19 cellular contexts compared by ENCODE assay signal in the genomic region with DNA sequence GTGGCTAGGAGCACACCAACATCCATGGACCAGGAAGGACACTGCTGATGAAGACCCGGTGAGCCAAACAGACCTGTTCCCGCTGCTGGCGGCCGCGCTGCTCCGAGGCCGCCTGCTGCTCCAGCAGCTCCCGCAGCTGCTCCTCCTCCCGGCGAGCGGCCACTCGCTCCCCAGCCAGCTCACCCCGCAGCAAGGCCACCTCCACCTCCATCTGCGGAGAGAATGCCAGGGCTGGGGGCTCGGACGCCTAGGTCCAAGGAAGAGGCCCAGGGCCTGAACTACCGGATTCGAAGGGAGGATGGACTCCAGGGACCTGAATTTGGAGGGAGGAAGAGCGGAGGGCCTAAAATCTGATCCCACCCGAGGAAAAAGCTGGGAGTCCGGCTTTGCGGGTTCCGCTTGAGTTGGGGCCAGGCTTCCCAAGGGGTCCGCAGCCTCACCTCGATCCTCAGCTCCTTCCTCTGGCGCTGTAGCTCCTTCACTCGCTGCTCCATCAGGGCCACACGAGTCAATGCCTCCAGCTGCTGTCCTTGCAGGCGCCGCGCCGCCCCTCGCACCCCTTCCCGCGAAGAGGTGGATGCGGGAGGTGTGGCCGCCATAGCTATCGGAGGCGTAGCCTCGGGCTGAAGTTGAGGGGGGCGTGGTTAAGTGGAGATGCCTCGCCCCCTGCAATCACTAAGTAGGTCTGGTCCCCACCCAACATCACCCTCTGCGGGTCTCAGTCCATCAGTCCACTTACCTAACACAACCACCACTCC. TPM values are rescaled to one million over a fixed set of nuclear protein-coding genes. Genes with fewer than 3 reads are reported as not detected.
A peak's percentile ranks its signal among the peaks of the same experiment; 100 is the strongest.
DNase-seq lines count a peak whose midpoint lies in the region; FAIRE-seq and TF ChIP-seq lines count a peak whose summit lies in the region.
"Had no signal": no experiment of that assay in that cellular context is flagged by ENCODE, and none has a peak within 500 bp of the region (broad histone marks: within the 10 kb centered on the region; RNA-seq: fewer than 3 reads in every experiment).

No MANE protein-coding gene starts in this region.

- H3K4me2 ChIP-seq in astrocyte (ENCODE audit: low read length) = peak overlapping the region; percentile 56

- H3K27me3 Mint-ChIP-seq in astrocyte (ENCODE audit: low read depth, unreplicated experiment) (peaks cover 13% of the 10 kb centered on the region), progenitor cell of endocrine pancreas (peaks cover 10% of the 10 kb centered on the region)
- H3K27me3 Mint-ChIP-seq: activated CD4-positive, alpha-beta T cell treated with anti-CD3 and anti-CD28 coated beads, Interleukin-2, amount 10 ng/mL, durations not matched to agents 7 days and 5 days had no signal

- H3K4me1 Mint-ChIP-seq in astrocyte (ENCODE audit: low read depth, unreplicated experiment) (peaks cover 5% of the 10 kb centered on the region), progenitor cell of endocrine pancreas (ENCODE audit: low read depth) (peaks cover 30% of the 10 kb centered on the region)

- H3K9ac ChIP-seq in astrocyte (ENCODE audit: low read length) = no peak overlapping the region

- H3K36me3 ChIP-seq in HEK293 (ENCODE audit: control insufficient read depth in 2 of 2, insufficient read depth in 1 of 2, low read length in 2 of 2) = peaks cover 12 to 30% of the 10 kb centered on the region in 2 experiments
- no peaks in the 10 kb centered on the region for H3K36me3 ChIP-seq in astrocyte (ENCODE audit: insufficient read depth, low read length)

- H3K79me2 ChIP-seq in astrocyte (ENCODE audit: insufficient read depth, low read length) = no peaks in the 10 kb centered on the region

- POLR2A ChIA-PET in HEK293 (lab: Yijun Ruan, JAX) = interaction anchor here (0.6 to 1.1 kb wide), 5 partner anchors 9 to 38 kb away, joined by 3 to 8 read pairs (median 5); no protein-coding TSS in a partner anchor

- H3K4me1 ChIP-seq in HEK293 (ENCODE audit: control insufficient read depth, insufficient read depth, low read length) (peaks cover 15% of the 10 kb centered on the region; the same call in 1 of the 2 replicates), astrocyte (ENCODE audit: insufficient read depth, low read length) (peaks cover 5% of the 10 kb centered on the region)

- DNase-seq in astrocyte (ENCODE audit: low read depth) (no peak), progenitor cell of endocrine pancreas (ENCODE audit: low spot score, unreplicated experiment) (no peak), CD1c-positive myeloid dendritic cell (ENCODE audit: extremely low spot score) (no peak), dermis blood vessel endothelial cell (no peak)
- DNase-seq in effector CD4-positive, alpha-beta T cell = no peak
- DNase-seq: activated CD4-positive, alpha-beta T cell treated with anti-CD3 and anti-CD28 coated beads, Interleukin-2, amount 10 ng/mL, durations not matched to agents 7 days and 5 days; activated naive CD4-positive, alpha-beta T cell treated with anti-CD3 and anti-CD28 coated beads for 36 hours; head of caudate nucleus; Kasumi-1; left colon; NCI-H1417 treated with DMSO at 0.1 percent for 48 hours; RPMI8226; stimulated activated CD4-positive, alpha-beta T cell treated with anti-CD3 and anti-CD28 coated beads, Interleukin-4, amount 100 ng/mL, for 4 hours; stimulated activated CD8-positive, alpha-beta memory T cell treated with anti-CD3 and anti-CD28 coated beads, Interleukin-4, amount 100 ng/mL, for 48 hours had no signal

- no peak overlapping the region for H3K27ac ChIP-seq in HEK293 (ENCODE audit: extremely low read depth, low read depth, low read length)
- H3K27ac ChIP-seq in astrocyte (ENCODE audit: low read depth, low read length) = no peak overlapping the region
- H3K27ac ChIP-seq: suprapubic skin had no signal

- H3K4me3 ChIP-seq in HEK293 (ENCODE audit: low read depth, low read length) (no peak overlapping the region), astrocyte (ENCODE audit: insufficient read depth, low read depth, low read length) (peak overlapping the region; percentile 13), iPS-18c (ENCODE audit: insufficient read depth, low read depth, low read length) (peak overlapping the region; percentile 60)

- no peak for FAIRE-seq in astrocyte (lab: Jason Lieb, UNC)
- FAIRE-seq: TTC549 had no signal

- no peak overlapping the region for H2AFZ ChIP-seq in astrocyte (ENCODE audit: low read depth, low read length)

- CTCF ChIA-PET in HEK293 (lab: Yijun Ruan, JAX) = interaction anchor here (0.6 to 11.9 kb wide), 9 partner anchors 9 to 254 kb away, joined by 3 to 97 read pairs (median 4); a partner anchor contains a TSS

- peaks cover 3% of the 10 kb centered on the region for H4K20me1 ChIP-seq in astrocyte (ENCODE audit: insufficient read depth, low read length)

- peaks cover 22% of the 10 kb centered on the region for H3K36me3 Mint-ChIP-seq in astrocyte (ENCODE audit: low read depth, unreplicated experiment)
- peaks cover 12% of the 10 kb centered on the region for H3K36me3 Mint-ChIP-seq in progenitor cell of endocrine pancreas (ENCODE audit: insufficient read depth)

- H3K9me3 Mint-ChIP-seq in astrocyte (ENCODE audit: unreplicated experiment) (no peaks in the 10 kb centered on the region), progenitor cell of endocrine pancreas (ENCODE audit: low read depth) (no peaks in the 10 kb centered on the region)
- H3K9me3 Mint-ChIP-seq: activated CD4-positive, alpha-beta T cell treated with anti-CD3 and anti-CD28 coated beads, Interleukin-2, amount 10 ng/mL, durations not matched to agents 7 days and 5 days; activated naive CD4-positive, alpha-beta T cell treated with anti-CD3 and anti-CD28 coated beads for 36 hours had no signal

- H3K9me3 ChIP-seq in HEK293 (ENCODE audit: control insufficient read depth, insufficient read depth, low read depth, low read length) = no peaks in the 10 kb centered on the region
- no peaks in the 10 kb centered on the region for H3K9me3 ChIP-seq in astrocyte (ENCODE audit: insufficient read depth, low read depth, low read length)
- no peaks in the 10 kb centered on the region for H3K9me3 ChIP-seq in iPS-18c (ENCODE audit: control insufficient read depth, insufficient read depth, low read length)
- H3K9me3 ChIP-seq: suprapubic skin had no signal

- no peak for TF ChIP-seq CTCF in HEK293 (tag by site-specific recombination; IDR thresholded peaks at IDR 0.05)
- no peak for TF ChIP-seq CTCF in astrocyte (IDR thresholded peaks at IDR 0.05; ENCODE audit: insufficient read depth, low read depth, low read length)
- no peak for TF ChIP-seq CTCF in progenitor cell of endocrine pancreas (IDR thresholded peaks at IDR 0.05; ENCODE audit: unreplicated experiment)

- H3K27me3 ChIP-seq in astrocyte (ENCODE audit: insufficient read depth, low read length) = no peaks in the 10 kb centered on the region
- H3K27me3 ChIP-seq: suprapubic skin had no signal

- no peak overlapping the region for H3K27ac Mint-ChIP-seq in astrocyte (ENCODE audit: unreplicated experiment)
- H3K27ac Mint-ChIP-seq in progenitor cell of endocrine pancreas = no peak overlapping the region
- H3K27ac Mint-ChIP-seq: activated naive CD4-positive, alpha-beta T cell treated with anti-CD3 and anti-CD28 coated beads for 36 hours had no signal

- H3K4me3 Mint-ChIP-seq in astrocyte (ENCODE audit: unreplicated experiment) (peak overlapping the region; percentile 14), progenitor cell of endocrine pancreas (ENCODE audit: low read depth) (peak overlapping the region; percentile 38)
- H3K4me3 Mint-ChIP-seq: activated naive CD4-positive, alpha-beta T cell treated with anti-CD3 and anti-CD28 coated beads for 36 hours had no signal

TF ChIP-seq in HEK293, 187 proteins besides CTCF, POLR2A, EP300 and RAD21 (continues in another document):
- TF ChIP-seq ZNF10 (tag by site-specific recombination; IDR thresholded peaks at IDR 0.05) = no peak
- TF ChIP-seq HOXA7 (CRISPR knock-in tag; IDR thresholded peaks at IDR 0.05; ENCODE audit: borderline replicate concordance) = no peak
- TF ChIP-seq ZNF138 (tag by site-specific recombination; IDR thresholded peaks at IDR 0.05; ENCODE audit: borderline replicate concordance) = no peak
- TF ChIP-seq, protein P1, sequence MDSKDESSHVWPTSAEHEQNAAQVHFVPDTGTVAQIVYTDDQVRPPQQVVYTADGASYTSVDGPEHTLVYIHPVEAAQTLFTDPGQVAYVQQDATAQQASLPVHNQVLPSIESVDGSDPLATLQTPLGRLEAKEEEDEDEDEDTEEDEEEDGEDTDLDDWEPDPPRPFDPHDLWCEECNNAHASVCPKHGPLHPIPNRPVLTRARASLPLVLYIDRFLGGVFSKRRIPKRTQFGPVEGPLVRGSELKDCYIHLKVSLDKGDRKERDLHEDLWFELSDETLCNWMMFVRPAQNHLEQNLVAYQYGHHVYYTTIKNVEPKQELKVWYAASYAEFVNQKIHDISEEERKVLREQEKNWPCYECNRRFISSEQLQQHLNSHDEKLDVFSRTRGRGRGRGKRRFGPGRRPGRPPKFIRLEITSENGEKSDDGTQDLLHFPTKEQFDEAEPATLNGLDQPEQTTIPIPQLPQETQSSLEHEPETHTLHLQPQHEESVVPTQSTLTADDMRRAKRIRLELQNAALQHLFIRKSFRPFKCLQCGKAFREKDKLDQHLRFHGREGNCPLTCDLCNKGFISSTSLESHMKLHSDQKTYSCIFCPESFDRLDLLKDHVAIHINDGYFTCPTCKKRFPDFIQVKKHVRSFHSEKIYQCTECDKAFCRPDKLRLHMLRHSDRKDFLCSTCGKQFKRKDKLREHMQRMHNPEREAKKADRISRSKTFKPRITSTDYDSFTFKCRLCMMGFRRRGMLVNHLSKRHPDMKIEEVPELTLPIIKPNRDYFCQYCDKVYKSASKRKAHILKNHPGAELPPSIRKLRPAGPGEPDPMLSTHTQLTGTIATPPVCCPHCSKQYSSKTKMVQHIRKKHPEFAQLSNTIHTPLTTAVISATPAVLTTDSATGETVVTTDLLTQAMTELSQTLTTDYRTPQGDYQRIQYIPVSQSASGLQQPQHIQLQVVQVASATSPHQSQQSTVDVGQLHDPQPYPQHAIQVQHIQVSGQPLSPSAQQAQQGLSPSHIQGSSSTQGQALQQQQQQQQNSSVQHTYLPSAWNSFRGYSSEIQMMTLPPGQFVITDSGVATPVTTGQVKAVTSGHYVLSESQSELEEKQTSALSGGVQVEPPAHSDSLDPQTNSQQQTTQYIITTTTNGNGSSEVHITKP (tag by site-specific recombination; IDR thresholded peaks at IDR 0.05) = no peak

RNA-seq across cellular contexts. Expression of a gene that starts 2.7 kb away (rescaled TPM):
- total RNA-seq in astrocyte (13.4 and 14.0 TPM in 2 replicates), progenitor cell of endocrine pancreas (20.3 and 23.4 TPM in 2 replicates), dermis blood vessel endothelial cell (34.2 and 49.8 TPM in 2 replicates)

RNA-seq across cellular contexts. Expression of a gene that starts 25.2 kb away (rescaled TPM):
- total RNA-seq in astrocyte = 43.7 and 50.7 TPM in 2 replicates
- total RNA-seq in progenitor cell of endocrine pancreas = 24.4 and 28.0 TPM in 2 replicates
- total RNA-seq in dermis blood vessel endothelial cell = 102 and 104 TPM in 2 replicates

RNA-seq across cellular contexts. Expression of a gene that starts 31.1 kb away (rescaled TPM):
- total RNA-seq in astrocyte (1.3 and 1.4 TPM in 2 replicates), progenitor cell of endocrine pancreas (0.60 and 0.74 TPM in 2 replicates), dermis blood vessel endothelial cell (0.23 TPM in 1 of 2 replicates, not detected in the other)
- total RNA-seq: H4 had no signal

RNA-seq across cellular contexts. Expression of a gene that starts 36.4 kb away (rescaled TPM):
- total RNA-seq in astrocyte = 0.22 and 0.54 TPM in 2 replicates
- 0.47 and 0.60 TPM in 2 replicates for total RNA-seq in progenitor cell of endocrine pancreas
- 0.17 and 0.33 TPM in 2 replicates for total RNA-seq in dermis blood vessel endothelial cell
